ENCODE assay signal across 2 cellular contexts in genomic region chr2:152658221-152658620, GRCh38.
TF ChIP-seq lines count a peak whose summit lies in the region.

No MANE protein-coding gene starts in this region.

TF ChIP-seq in HepG2, 621 proteins besides CTCF, POLR2A, EP300 and RAD21:
- peak; percentile 81 for TF ChIP-seq MAFF (IDR thresholded peaks at IDR 0.05; ENCODE audit: low read depth, low read length)
- peak; percentile 74 to 90 for TF ChIP-seq MAFK (conservative IDR thresholded peaks at IDR 0.05 in 1 of 2, IDR thresholded peaks at IDR 0.05 in 1 of 2; ENCODE audit: low read length in 2 of 2)
- no peak for TF ChIP-seq POLR2G (IDR thresholded peaks at IDR 0.05; ENCODE audit: low read depth, low read length)

TF ChIP-seq in IMR-90, 13 proteins besides CTCF, POLR2A, EP300 and RAD21:
- TF ChIP-seq MAFK (IDR thresholded peaks at IDR 0.05; ENCODE audit: low read depth, low read length) (peak; percentile 72), CEBPB (IDR thresholded peaks at IDR 0.05; ENCODE audit: low read depth, low read length) (no peak)
